11 cellular contexts compared by ENCODE assay signal in genomic region chr4:105619193-105619931, GRCh38.
DNase-seq lines count a peak whose midpoint lies in the region; TF ChIP-seq lines count a peak whose summit lies in the region.
"Had no signal": no experiment of that assay in that cellular context is flagged by ENCODE, and none has a peak within 500 bp of the region (broad histone marks: within the 10 kb centered on the region; RNA-seq: fewer than 3 reads in every experiment).

No MANE protein-coding gene starts in this region.

- peak overlapping the region in 3 of 5 donors; percentile 60 to 77 (median 60) for H3K27ac ChIP-seq in stomach
- H3K27ac ChIP-seq: foreskin keratinocyte had no signal

- H3K4me3 ChIP-seq in kidney epithelial cell (ENCODE audit: low read depth, low read length): no peak overlapping the region
- H3K4me3 ChIP-seq in stomach: no peak overlapping the region

- TF ChIP-seq CTCF in kidney epithelial cell (IDR thresholded peaks at IDR 0.05; ENCODE audit: insufficient read depth, low read length, poor library complexity, severe bottlenecking): no peak
- no peak for TF ChIP-seq CTCF in stomach (IDR thresholded peaks at IDR 0.05)

- no peaks in the 10 kb centered on the region for H3K27me3 ChIP-seq in kidney epithelial cell (ENCODE audit: control insufficient read depth, insufficient read depth, low read length)
- no peaks in the 10 kb centered on the region for H3K27me3 ChIP-seq in stomach
- H3K27me3 ChIP-seq: foreskin keratinocyte had no signal

- no peak for TF ChIP-seq POLR2A in stomach (IDR thresholded peaks at IDR 0.05)

- no peaks in the 10 kb centered on the region for H3K36me3 ChIP-seq in kidney epithelial cell (ENCODE audit: control insufficient read depth, insufficient read depth, low read length)
- no peaks in the 10 kb centered on the region for H3K36me3 ChIP-seq in stomach

- H3K9me3 ChIP-seq in stomach: no peaks in the 10 kb centered on the region

- WGBS in stomach, 5 donors: 27 to 44% (median 31%) methylated on average over 5 of the region's 5 CpGs

- peaks cover 6 to 48% (median 24%) of the 10 kb centered on the region in 4 donors for H3K4me1 ChIP-seq in stomach

- TF ChIP-seq EP300 in stomach (IDR thresholded peaks at IDR 0.05): no peak

- peak; percentile 71 for DNase-seq in NCI-H2081 treated with DMSO at 0.1 percent for 48 hours (lab: John Stamatoyannopoulos, UW)
- peak in 45 of 58 donors; percentile 1 to 84 (median 18) for DNase-seq in anterior cingulate cortex (lab: John Stamatoyannopoulos, UW)
- peak; percentile 34 for DNase-seq in kidney epithelial cell (ENCODE audit: low read depth)
- DNase-seq in stomach: peak; percentile 96
- no peak for DNase-seq in NCI-H226
- DNase-seq in GOT3 (lab: John Stamatoyannopoulos, UW): no peak
- no peak for DNase-seq in central memory CD4-positive, alpha-beta T cell
- no peak for DNase-seq in HPDE6-E6E7 (ENCODE audit: extremely low spot score)
- DNase-seq: amniotic stem cell, foreskin keratinocyte, natural killer cell had no signal

- intact Hi-C loops in stomach (cut with DNase I; ENCODE audit: low total_unique reads): no loop called here

Comparison
In these comparisons a context has a peak if more than half of its experiments do, and no peak if none do; other contexts are left out.
1. DNase-seq: peak in NCI-H2081 treated with DMSO at 0.1 percent for 48 hours (single experiment), anterior cingulate cortex (45 of 58), kidney epithelial cell (single experiment) and stomach (single experiment); none in NCI-H226 (single experiment), GOT3 (single experiment), central memory CD4-positive, alpha-beta T cell (single experiment) and HPDE6-E6E7 (single experiment).